In the genomic region with DNA sequence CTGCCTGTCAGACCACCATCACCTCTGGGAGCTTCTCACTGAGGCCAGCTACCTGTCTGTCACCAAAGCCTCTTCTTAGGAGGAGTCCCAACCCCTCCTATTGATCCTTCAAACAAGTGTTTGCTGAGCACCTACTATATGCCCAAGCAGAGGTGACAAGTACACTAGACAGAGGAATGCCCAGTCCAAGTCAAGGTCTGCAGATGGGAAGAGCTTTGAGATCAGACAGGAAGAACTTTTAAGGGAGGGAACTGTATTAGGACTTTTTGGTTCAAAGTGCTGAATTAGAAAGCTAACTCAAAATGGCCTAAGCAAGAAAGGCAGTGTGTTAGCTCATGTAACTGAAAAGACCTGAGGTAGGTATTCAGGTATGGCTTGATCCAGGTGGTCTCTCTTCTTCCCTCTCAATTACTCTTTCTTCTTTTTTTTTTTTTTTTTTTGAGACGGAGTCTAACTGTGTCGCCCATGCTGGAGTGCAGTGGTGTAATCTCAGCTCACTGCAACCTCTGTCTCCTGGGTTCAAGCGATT, we compare ENCODE assay signal across 28 cellular contexts.
"Had no signal": no experiment of that assay in that cellular context is flagged by ENCODE, and none has a peak within 500 bp of the region (broad histone marks: within the 10 kb centered on the region; RNA-seq: fewer than 3 reads in every experiment).

No MANE protein-coding gene starts in this region.

- H3K36me3 ChIP-seq: adrenal gland, breast epithelium, SJCRH30, WERI-Rb-1 had no signal

- H3K4me1 ChIP-seq: SJCRH30 had no signal

- H3K27ac ChIP-seq: adrenal gland, RWPE1, SJCRH30 had no signal

- H3K27me3 ChIP-seq: adrenal gland, breast epithelium had no signal

- H3K4me2 ChIP-seq: SK-N-SH had no signal

- H3K4me3 ChIP-seq: adrenal gland, breast epithelium, SJCRH30 had no signal

- DNase-seq: activated CD4-positive, alpha-beta T cell treated with anti-CD3 and anti-CD28 coated beads for 4 hours; activated CD8-positive, alpha-beta memory T cell treated with anti-CD3 and anti-CD28 coated beads, Interleukin-2, amount 50 U/mL, for 4 hours; activated CD8-positive, alpha-beta T cell treated with anti-CD3 and anti-CD28 coated beads for 36 hours; activated gamma-delta T cell treated with Interleukin-2 at 50 U/mL for 16 hours; activated naive CD4-positive, alpha-beta T cell treated with anti-CD3 and anti-CD28 coated beads, Interleukin-2, amount 10 ng/mL, durations not matched to agents 7 days and 5 days; activated naive CD8-positive, alpha-beta T cell treated with anti-CD3 and anti-CD28 coated beads for 36 hours; activated T-cell treated with anti-CD3 and anti-CD28 coated beads, Interleukin-2, amount 50 U/mL, for 72 hours; adrenal gland; anterior cingulate cortex; caudate nucleus; Kasumi-1; KBM-7; NCI-H1092; NCI-H1417; NCI-H1930; NCI-H2171 treated with DMSO at 0.1 percent for 48 hours; NCI-H226; NCI-H526 treated with DMSO at 0.1 percent for 48 hours; NCI-H82; Right ventricle myocardium superior; SJCRH30; SK-N-SH; T-helper 1 cell had no signal

- H3K9me3 ChIP-seq: adrenal gland, breast epithelium, SJCRH30, SK-N-SH had no signal

- ATAC-seq: activated CD4-positive, CD25-positive, alpha-beta regulatory T cell treated with anti-CD3 and anti-CD28 coated beads, Interleukin-2, amount 50 U/mL, for 24 hours; activated CD8-positive, alpha-beta T cell treated with anti-CD3 and anti-CD28 coated beads for 36 hours; activated T-cell treated with anti-CD3 and anti-CD28 coated beads, Interleukin-2, amount 50 U/mL, for 72 hours; Panc1 had no signal

- H3K9ac ChIP-seq: SK-N-SH had no signal
